In the genomic region with DNA sequence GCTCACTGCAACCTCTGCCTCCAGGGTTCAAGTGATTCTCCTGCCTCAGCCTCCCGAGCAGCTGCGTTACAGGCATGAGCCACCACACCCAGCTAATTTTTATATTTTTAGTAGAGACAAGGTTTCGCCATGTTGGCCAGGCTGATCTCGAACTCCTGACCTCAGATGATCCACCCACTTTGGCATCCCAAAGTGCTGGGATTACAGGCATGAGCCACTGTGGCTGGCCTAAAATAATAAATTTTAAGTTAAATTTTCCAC, we compare ENCODE assay signal across 2 cellular contexts. TPM values are rescaled to one million over a fixed set of nuclear protein-coding genes. Genes with fewer than 3 reads are reported as not detected.
"Had no signal": no experiment of that assay in that cellular context is flagged by ENCODE, and none has a peak within 500 bp of the region (broad histone marks: within the 10 kb centered on the region; RNA-seq: fewer than 3 reads in every experiment).

No MANE protein-coding gene starts in this region.

RNA-seq across cellular contexts. Expression of a gene that starts 58.9 kb away (rescaled TPM):
- total RNA-seq: HFFc6, HT1080 had no signal
